In the genomic region with DNA sequence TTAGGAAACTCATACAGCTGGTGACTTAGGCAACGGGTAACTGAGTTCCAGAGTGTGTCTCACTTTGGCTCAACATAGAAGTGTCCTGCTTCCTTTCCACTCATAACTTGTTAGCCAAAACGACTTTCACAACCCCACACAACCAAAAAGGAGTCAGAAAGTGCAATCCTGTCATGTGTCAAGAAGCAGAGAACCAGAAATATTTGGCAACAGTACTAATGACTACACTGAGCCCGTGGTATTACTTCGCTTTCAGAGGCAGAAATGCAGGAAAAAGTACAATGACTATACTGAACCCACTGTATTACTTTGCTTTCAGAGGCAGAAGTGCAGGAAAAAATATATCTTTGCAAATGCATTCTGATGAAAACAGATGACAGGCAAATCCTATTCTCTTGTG, we compare ENCODE assay signal across 16 cellular contexts.
DNase-seq lines count a peak whose midpoint lies in the region; ATAC-seq and TF ChIP-seq lines count a peak whose summit lies in the region.
"Had no signal": no experiment of that assay in that cellular context is flagged by ENCODE, and none has a peak within 500 bp of the region (broad histone marks: within the 10 kb centered on the region; RNA-seq: fewer than 3 reads in every experiment).

No MANE protein-coding gene starts in this region.

- WGBS in heart left ventricle, 4 donors: 59 to 69% (median 63%) methylated on average over 4 of the region's 4 CpGs
- WGBS in body of pancreas, 2 donors: 55 to 64% methylated on average over 4 of the region's 4 CpGs

- no peak for TF ChIP-seq CTCF in RWPE2 (IDR thresholded peaks at IDR 0.05; ENCODE audit: poor library complexity, severe bottlenecking)
- no peak for TF ChIP-seq CTCF in fibroblast of the aortic adventitia (IDR thresholded peaks at IDR 0.05; ENCODE audit: insufficient read depth, low read length)
- TF ChIP-seq CTCF in heart left ventricle (IDR thresholded peaks at IDR 0.05): no peak
- TF ChIP-seq CTCF in body of pancreas (IDR thresholded peaks at IDR 0.05): no peak

- H3K9me3 ChIP-seq in RWPE2 (ENCODE audit: severe bottlenecking) (no peaks in the 10 kb centered on the region), heart left ventricle (no peaks in the 10 kb centered on the region), body of pancreas (no peaks in the 10 kb centered on the region)

- H3K27me3 ChIP-seq in RWPE2 (ENCODE audit: insufficient read depth, poor library complexity, severe bottlenecking) (no peaks in the 10 kb centered on the region), heart left ventricle (no peaks in the 10 kb centered on the region), body of pancreas (no peaks in the 10 kb centered on the region)

- H3K4me3 ChIP-seq in RWPE2 (ENCODE audit: severe bottlenecking) (no peak overlapping the region), fibroblast of the aortic adventitia (ENCODE audit: low read depth, low read length) (no peak overlapping the region), heart left ventricle (no peak overlapping the region), body of pancreas (no peak overlapping the region)
- H3K4me3 ChIP-seq: GM23248 had no signal

- H3K27ac ChIP-seq in RWPE2 (ENCODE audit: poor library complexity, severe bottlenecking) (peak overlapping the region; percentile 49), epithelial cell of prostate (peak overlapping the region; percentile 62), heart left ventricle (no peak overlapping the region), body of pancreas (no peak overlapping the region)
- H3K27ac ChIP-seq: GM23248 had no signal

- H3K4me1 ChIP-seq in RWPE2 (ENCODE audit: insufficient read depth, poor library complexity, severe bottlenecking) (no peaks in the 10 kb centered on the region), heart left ventricle (no peaks in the 10 kb centered on the region), body of pancreas (no peaks in the 10 kb centered on the region)

- H3K36me3 ChIP-seq in RWPE2 (ENCODE audit: low read depth): no peaks in the 10 kb centered on the region
- no peaks in the 10 kb centered on the region for H3K36me3 ChIP-seq in heart left ventricle
- H3K36me3 ChIP-seq in body of pancreas (replicated peaks in 1 of 2; ENCODE audit: insufficient read depth in 1 of 2, low read depth in 2 of 2): no peaks in the 10 kb centered on the region

- DNase-seq in HT1080 (ENCODE audit: low read depth): peak; percentile 46
- no peak for DNase-seq in RWPE2 (ENCODE audit: low spot score)
- no peak for DNase-seq in epithelial cell of prostate (ENCODE audit: low read depth, low spot score)
- peak; percentile 7 for DNase-seq in fibroblast of the aortic adventitia (ENCODE audit: low read depth)
- no peak for DNase-seq in heart left ventricle
- DNase-seq in body of pancreas: no peak
- DNase-seq: C1 segment of cervical spinal cord; CD4-positive, alpha-beta T cell; DMS153; DMS79 treated with DMSO at 0.1 percent for 48 hours; EL; GDM1; GM23248; H7 had no signal

- intact Hi-C loops in heart left ventricle (cut with DNase I): no loop called here
- intact Hi-C loops in body of pancreas (cut with DNase I): no loop called here

- ATAC-seq in RWPE2 (ENCODE audit: low read depth) (peak; percentile 61), heart left ventricle (no peak), GM21447 (IDR thresholded peaks at IDR 0.05; ENCODE audit: unreplicated experiment) (no peak), HG02973 (IDR thresholded peaks at IDR 0.05; ENCODE audit: unreplicated experiment) (no peak), body of pancreas (no peak)

- TF ChIP-seq POLR2A in heart left ventricle (IDR thresholded peaks at IDR 0.05) (no peak), body of pancreas (IDR thresholded peaks at IDR 0.05) (no peak)

Comparison
In these comparisons a context has a peak if more than half of its experiments do, and no peak if none do; other contexts are left out.
1. DNase-seq: peak in HT1080 (single experiment) and fibroblast of the aortic adventitia (single experiment); none in RWPE2 (single experiment), epithelial cell of prostate (single experiment), heart left ventricle (0 of 5) and body of pancreas (0 of 4).
2. H3K27ac ChIP-seq: peak in RWPE2 (single experiment) and epithelial cell of prostate (single experiment); none in heart left ventricle (0 of 12) and body of pancreas (0 of 4).